In genomic region chr20:45890077-45890996, GRCh38 we compare ENCODE assay signal across 8 cellular contexts. TPM values are rescaled to one million over a fixed set of nuclear protein-coding genes. Genes with fewer than 3 reads are reported as not detected.
DNase-seq lines count a peak whose midpoint lies in the region; ATAC-seq and TF ChIP-seq lines count a peak whose summit lies in the region.

No MANE protein-coding gene starts in this region.

- H3K9ac ChIP-seq in NT2/D1 (ENCODE audit: insufficient read length, low read depth), result peak overlapping the region; percentile 94
- H3K9ac ChIP-seq in neural progenitor cell, result peak overlapping the region; percentile 56

- peaks cover 6% of the 10 kb centered on the region for H3K27me3 Mint-ChIP-seq in neural progenitor cell (ENCODE audit: insufficient read depth, low read depth)

- peaks cover 4% of the 10 kb centered on the region for H3F3A ChIP-seq in neural progenitor cell (ENCODE audit: low read depth)

- peaks cover 0 to 8% of the 10 kb centered on the region in 2 donors for H3K36me3 Mint-ChIP-seq in activated naive CD4-positive, alpha-beta T cell treated with anti-CD3 and anti-CD28 coated beads, Interleukin-2, amount 50 U/mL, for 72 hours
- H3K36me3 Mint-ChIP-seq in neural progenitor cell, result peaks cover 4% of the 10 kb centered on the region

- H3K79me2 ChIP-seq in neural progenitor cell (ENCODE audit: low read depth), result no peaks in the 10 kb centered on the region

- no peaks in the 10 kb centered on the region for H3K9me3 ChIP-seq in NT2/D1 (ENCODE audit: insufficient read depth, low read length)
- H3K9me3 ChIP-seq in neural progenitor cell (ENCODE audit: low read depth), result no peaks in the 10 kb centered on the region
- H3K9me3 ChIP-seq in tibial nerve, result no peaks in the 10 kb centered on the region

- no peaks in the 10 kb centered on the region for H3K9me3 Mint-ChIP-seq in activated naive CD4-positive, alpha-beta T cell treated with anti-CD3 and anti-CD28 coated beads, Interleukin-2, amount 50 U/mL, for 72 hours
- no peaks in the 10 kb centered on the region for H3K9me3 Mint-ChIP-seq in neural progenitor cell

- peak; percentile 19 for ATAC-seq in HG03064 (IDR thresholded peaks at IDR 0.05; ENCODE audit: low read depth, unreplicated experiment)
- ATAC-seq in activated naive CD4-positive, alpha-beta T cell treated with anti-CD3 and anti-CD28 coated beads, Interleukin-2, amount 50 U/mL, for 72 hours, result peak; percentile 15 to 62

- peak overlapping the region; percentile 94 for H3K4me3 Mint-ChIP-seq in neural progenitor cell

- 0 to 1% methylated on average over 36 to 58 of the region's 79 CpGs for WGBS in tibial nerve, 2 donors

- H4K20me1 ChIP-seq in neural progenitor cell (ENCODE audit: low read depth), result no peaks in the 10 kb centered on the region

- H3K4me1 ChIP-seq in NT2/D1 (ENCODE audit: insufficient read depth, insufficient read length) (peaks cover 4% of the 10 kb centered on the region), neural progenitor cell (peaks cover 10% of the 10 kb centered on the region), tibial nerve (peaks cover 0 to 38% (median 20%) of the 10 kb centered on the region in 4 donors)

- TF ChIP-seq POLR2A in tibial nerve (IDR thresholded peaks at IDR 0.05), result no peak

- DNase-seq in GM06990 (ENCODE audit: extremely low read depth, insufficient read length), result peak; percentile 65
- peak; percentile 80 for DNase-seq in NT2/D1 (ENCODE audit: low read depth, low spot score)
- peak in 1 of 2 donors; percentile 60 for DNase-seq in activated naive CD4-positive, alpha-beta T cell treated with anti-CD3 and anti-CD28 coated beads, Interleukin-2, amount 50 U/mL, for 72 hours (ENCODE audit: low spot score in 2 of 2)
- peak; percentile 36 for DNase-seq in germinal center (ENCODE audit: low spot score)
- DNase-seq in neural progenitor cell (ENCODE audit: low spot score), result peak; percentile 92
- DNase-seq in tibial nerve (ENCODE audit: low spot score in 2 of 2), result peak; percentile 74 to 92
- no peak for DNase-seq in A172 (ENCODE audit: low spot score)

- H3K36me3 ChIP-seq in GM06990 (ENCODE audit: control insufficient read depth, insufficient read depth, low read length), result peaks cover 18% of the 10 kb centered on the region
- peaks cover 40% of the 10 kb centered on the region for H3K36me3 ChIP-seq in NT2/D1 (ENCODE audit: insufficient read depth, insufficient read length, low read length)
- no peaks in the 10 kb centered on the region for H3K36me3 ChIP-seq in neural progenitor cell
- peaks cover 0 to 64% (median 16%) of the 10 kb centered on the region in 3 donors for H3K36me3 ChIP-seq in tibial nerve

- H3K27me3 ChIP-seq in GM06990 (replicated peaks; ENCODE audit: control insufficient read depth, insufficient read depth, low read length) (no peaks in the 10 kb centered on the region), NT2/D1 (ENCODE audit: insufficient read depth, insufficient read length) (no peaks in the 10 kb centered on the region), neural progenitor cell (peaks cover 9% of the 10 kb centered on the region), tibial nerve (no peaks in the 10 kb centered on the region)

- H3K27ac Mint-ChIP-seq in activated naive CD4-positive, alpha-beta T cell treated with anti-CD3 and anti-CD28 coated beads, Interleukin-2, amount 50 U/mL, for 72 hours, result peak overlapping the region; percentile 91 to 93
- H3K27ac Mint-ChIP-seq in neural progenitor cell, result no peak overlapping the region

- H2AFZ ChIP-seq in neural progenitor cell (replicated peaks), result peak overlapping the region; percentile 92

- H3K27ac ChIP-seq in neural progenitor cell (no peak overlapping the region), tibial nerve (peak overlapping the region; percentile 47 to 86 (median 84))

- peaks cover 32% of the 10 kb centered on the region for H3K4me1 Mint-ChIP-seq in neural progenitor cell

- peak overlapping the region; percentile 91 for H3K4me2 ChIP-seq in neural progenitor cell

- TF ChIP-seq EP300 in tibial nerve (IDR thresholded peaks at IDR 0.05), result peak in 1 of 2 donors; percentile 57

- peak overlapping the region; percentile 80 for H3K4me3 ChIP-seq in GM06990 (replicated peaks; ENCODE audit: low read depth, low read length)
- peak overlapping the region; percentile 83 for H3K4me3 ChIP-seq in NT2/D1 (ENCODE audit: insufficient read length, low read depth)
- peak overlapping the region; percentile 88 for H3K4me3 ChIP-seq in neural progenitor cell
- peak overlapping the region; percentile 60 to 85 (median 66) for H3K4me3 ChIP-seq in tibial nerve

- TF ChIP-seq CTCF in GM06990 (IDR thresholded peaks at IDR 0.05; ENCODE audit: insufficient read depth, low read length, poor library complexity, severe bottlenecking), result peak; percentile 41
- peak; percentile 83 for TF ChIP-seq CTCF in neural progenitor cell (IDR thresholded peaks at IDR 0.05)
- TF ChIP-seq CTCF in tibial nerve (IDR thresholded peaks at IDR 0.05), result peak; percentile 40 to 81 (median 62)

RNA-seq across cellular contexts. Expression of gene NEURL2, which starts 0.7 kb away (rescaled TPM):
- total RNA-seq in activated naive CD4-positive, alpha-beta T cell treated with anti-CD3 and anti-CD28 coated beads, Interleukin-2, amount 50 U/mL, for 72 hours, result 1 to 10 TPM; 1.5 to 3.4 TPM
- 0.24 and 1.2 TPM in 2 replicates for total RNA-seq in neural progenitor cell (ENCODE audit: low replicate concordance)
- 10 to 100 TPM in 3 of 4 donors, 1 to 10 TPM in 1; 7.7 to 42.9 (median 15.6) TPM for total RNA-seq in tibial nerve
- 2.5 and 3.1 TPM in 2 replicates for total RNA-seq in A172 (2014; rRNA removed; shearing (Covaris generic))

RNA-seq across cellular contexts. Expression of gene CTSA, which starts 0.8 kb away (rescaled TPM):
- 10 to 100 TPM; 55.6 to 98.5 TPM for total RNA-seq in activated naive CD4-positive, alpha-beta T cell treated with anti-CD3 and anti-CD28 coated beads, Interleukin-2, amount 50 U/mL, for 72 hours
- total RNA-seq in neural progenitor cell (ENCODE audit: low replicate concordance) (15.1 and 30.9 TPM in 2 replicates), tibial nerve (10 to 100 TPM; 50.4 to 87.3 (median 71.7) TPM)
- 114 and 142 TPM in 2 replicates for total RNA-seq in A172 (2014; rRNA removed; shearing (Covaris generic))

RNA-seq across cellular contexts. Expression of gene SPATA25, which starts 2.9 kb away (rescaled TPM):
- total RNA-seq in activated naive CD4-positive, alpha-beta T cell treated with anti-CD3 and anti-CD28 coated beads, Interleukin-2, amount 50 U/mL, for 72 hours, result 1 to 10 TPM in 1 of 2 donors, under 1 TPM in 1; 0.64 to 1.8 TPM
- total RNA-seq in neural progenitor cell (ENCODE audit: low replicate concordance) (0.43 and 0.54 TPM in 2 replicates), tibial nerve (10 to 100 TPM in 1 of 4 donors, 1 to 10 TPM in 3; 2.6 to 18.3 (median 7.9) TPM)
- total RNA-seq in A172 (2014; rRNA removed; shearing (Covaris generic)), result 0.21 TPM in 1 of 2 replicates, not detected in the other

RNA-seq across cellular contexts. Expression of gene ZSWIM1, which starts 9.3 kb away (rescaled TPM):
- 10 to 100 TPM; 11.3 to 11.9 TPM for total RNA-seq in activated naive CD4-positive, alpha-beta T cell treated with anti-CD3 and anti-CD28 coated beads, Interleukin-2, amount 50 U/mL, for 72 hours
- total RNA-seq in neural progenitor cell (ENCODE audit: low replicate concordance) (10.7 and 16.6 TPM in 2 replicates), tibial nerve (1 to 10 TPM; 4.5 to 8.2 (median 6.0) TPM)
- total RNA-seq in A172 (2014; rRNA removed; shearing (Covaris generic)), result 7.7 and 10.0 TPM in 2 replicates

RNA-seq across cellular contexts. Expression of gene PLTP, which starts 21.6 kb away (rescaled TPM):
- total RNA-seq in activated naive CD4-positive, alpha-beta T cell treated with anti-CD3 and anti-CD28 coated beads, Interleukin-2, amount 50 U/mL, for 72 hours, result 10 to 100 TPM; 11.0 to 12.9 TPM
- total RNA-seq in neural progenitor cell (ENCODE audit: low replicate concordance) (22.3 and 54.4 TPM in 2 replicates), tibial nerve (100 to 1,000 TPM in 3 of 4 donors, 10 to 100 TPM in 1; 74.7 to 713 (median 134) TPM)
- 2.1 and 3.9 TPM in 2 replicates for total RNA-seq in A172 (2014; rRNA removed; shearing (Covaris generic))
